ENCODE assay signal across 7 cellular contexts in genomic region chr6:3515669-3516068, GRCh38.
"Had no signal": no experiment of that assay in that cellular context is flagged by ENCODE, and none has a peak within 500 bp of the region (broad histone marks: within the 10 kb centered on the region; RNA-seq: fewer than 3 reads in every experiment).

No MANE protein-coding gene starts in this region.

- H2AFZ ChIP-seq: GM23248 had no signal

- DNase-seq: GOT3, H7, KG1 had no signal

- H3K4me3 ChIP-seq: GM23248, HAP-1 had no signal

- H3K36me3 ChIP-seq: HAP-1 had no signal

- ATAC-seq: HCT116 had no signal

- H3K9ac ChIP-seq: GM23248 had no signal

- H3K27ac ChIP-seq: GM23248, HL-60 had no signal

- H3K9me3 ChIP-seq: HAP-1 had no signal
